ENCODE assay signal across 1 cellular context in the genomic region with DNA sequence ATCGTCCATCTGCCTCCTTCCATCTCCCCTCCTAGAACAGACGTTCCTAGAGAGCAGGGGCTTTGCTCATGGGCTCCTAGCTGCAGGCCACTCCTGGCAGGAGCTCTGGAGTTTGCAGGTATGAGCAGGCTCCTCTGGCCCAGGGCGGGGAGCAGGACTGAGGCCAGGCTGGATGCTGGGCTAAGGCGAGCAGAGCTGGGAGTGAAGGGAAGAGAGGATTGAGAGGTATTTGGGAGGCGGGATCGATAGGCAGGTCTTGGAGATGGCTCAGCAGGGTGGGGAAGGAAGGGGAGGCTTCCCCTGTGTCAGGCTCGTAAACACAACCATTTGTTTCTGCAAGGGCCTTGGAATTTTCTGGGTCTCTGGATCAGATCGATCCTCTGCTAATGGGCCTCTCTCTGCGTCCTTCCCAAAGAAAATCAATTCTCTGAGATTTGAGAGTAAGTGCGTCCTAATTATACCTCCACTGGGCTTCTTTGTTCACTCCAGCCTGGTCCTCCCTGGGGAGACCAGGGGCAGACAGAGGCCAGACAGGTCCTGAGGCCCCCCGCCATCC.
TF ChIP-seq lines count a peak whose summit lies in the region.

No MANE protein-coding gene starts in this region.

TF ChIP-seq in H1, 55 proteins besides CTCF, POLR2A, EP300 and RAD21:
- TF ChIP-seq BCL11A (IDR thresholded peaks at IDR 0.05; ENCODE audit: low read depth in 2 of 2, low read length in 2 of 2) (no peak), GABPA (IDR thresholded peaks at IDR 0.05; ENCODE audit: borderline replicate concordance, insufficient read depth, low read length) (no peak), RFX5 (IDR thresholded peaks at IDR 0.05; ENCODE audit: borderline replicate concordance, low read depth, low read length) (no peak), POLR2AphosphoS5 (IDR thresholded peaks at IDR 0.05; ENCODE audit: low read depth, low read length) (no peak), CHD7 (IDR thresholded peaks at IDR 0.05; ENCODE audit: insufficient replicate concordance, low read length) (no peak), HDAC6 (IDR thresholded peaks at IDR 0.05; ENCODE audit: low read depth, low read length) (no peak), CHD2 (IDR thresholded peaks at IDR 0.05; ENCODE audit: low read length) (no peak), BRCA1 (IDR thresholded peaks at IDR 0.05; ENCODE audit: low read depth, low read length) (no peak), KDM1A (IDR thresholded peaks at IDR 0.05; ENCODE audit: borderline replicate concordance, low read length) (no peak), EZH2 (IDR thresholded peaks at IDR 0.05; ENCODE audit: low read depth, low read length, severe bottlenecking) (no peak), SUZ12 (IDR thresholded peaks at IDR 0.05; ENCODE audit: low read length) (no peak)
- TF ChIP-seq, protein P1, sequence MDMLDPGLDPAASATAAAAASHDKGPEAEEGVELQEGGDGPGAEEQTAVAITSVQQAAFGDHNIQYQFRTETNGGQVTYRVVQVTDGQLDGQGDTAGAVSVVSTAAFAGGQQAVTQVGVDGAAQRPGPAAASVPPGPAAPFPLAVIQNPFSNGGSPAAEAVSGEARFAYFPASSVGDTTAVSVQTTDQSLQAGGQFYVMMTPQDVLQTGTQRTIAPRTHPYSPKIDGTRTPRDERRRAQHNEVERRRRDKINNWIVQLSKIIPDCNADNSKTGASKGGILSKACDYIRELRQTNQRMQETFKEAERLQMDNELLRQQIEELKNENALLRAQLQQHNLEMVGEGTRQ (IDR thresholded peaks at IDR 0.05; ENCODE audit: low read length): no peak
TF ChIP-seq in H1: peak in this region for 0.
